In genomic region chr22:23556026-23556620, GRCh38 we compare ENCODE assay signal across 24 cellular contexts. TPM values are rescaled to one million over a fixed set of nuclear protein-coding genes. Genes with fewer than 3 reads are reported as not detected.
"Had no signal": no experiment of that assay in that cellular context is flagged by ENCODE, and none has a peak within 500 bp of the region (broad histone marks: within the 10 kb centered on the region; RNA-seq: fewer than 3 reads in every experiment).

No MANE protein-coding gene starts in this region.

- H3K9me3 ChIP-seq: esophagus muscularis mucosa, left ventricle myocardium inferior, tibial nerve, uterus had no signal

- H3K4me2 ChIP-seq: neural progenitor cell had no signal

- H3K27ac ChIP-seq: coronary artery, esophagus muscularis mucosa, left ventricle myocardium inferior, neural progenitor cell, tibial nerve, uterus had no signal

- H3K9ac ChIP-seq: neural progenitor cell had no signal

- FAIRE-seq: frontal cortex, TTC549 had no signal

- H3K4me1 Mint-ChIP-seq: activated T-helper 17 cell treated with anti-CD3 and anti-CD28 coated beads, Interleukin-2, amount 50 U/mL, for 72 hours; naive thymus-derived CD8-positive, alpha-beta T cell; T-cell had no signal

- H3K9me3 Mint-ChIP-seq: activated naive CD4-positive, alpha-beta T cell treated with anti-CD3 and anti-CD28 coated beads for 36 hours; activated T-helper 17 cell treated with anti-CD3 and anti-CD28 coated beads, Interleukin-2, amount 50 U/mL, for 72 hours; mesothelial cell of epicardium; naive thymus-derived CD8-positive, alpha-beta T cell; stimulated activated naive CD8-positive, alpha-beta T cell treated with anti-CD3 and anti-CD28 coated beads, Interleukin-15, Interleukin-2, amounts not matched to agents 100 ng/mL and 50 ng/mL, for 24 hours; T-cell had no signal

- H2AFZ ChIP-seq: neural progenitor cell had no signal

- H3K36me3 Mint-ChIP-seq: mesothelial cell of epicardium; naive thymus-derived CD8-positive, alpha-beta T cell; neural progenitor cell; T-cell had no signal

- H3K27ac Mint-ChIP-seq: activated naive CD4-positive, alpha-beta T cell treated with anti-CD3 and anti-CD28 coated beads for 36 hours; activated T-helper 17 cell treated with anti-CD3 and anti-CD28 coated beads, Interleukin-2, amount 50 U/mL, for 72 hours; mesothelial cell of epicardium; stimulated activated naive CD8-positive, alpha-beta T cell treated with anti-CD3 and anti-CD28 coated beads, Interleukin-15, Interleukin-2, amounts not matched to agents 100 ng/mL and 50 ng/mL, for 24 hours; T-cell had no signal

- H3K4me3 Mint-ChIP-seq: activated naive CD4-positive, alpha-beta T cell treated with anti-CD3 and anti-CD28 coated beads for 36 hours; activated T-helper 17 cell treated with anti-CD3 and anti-CD28 coated beads, Interleukin-2, amount 50 U/mL, for 72 hours; mesothelial cell of epicardium; naive thymus-derived CD8-positive, alpha-beta T cell; stimulated activated naive CD8-positive, alpha-beta T cell treated with anti-CD3 and anti-CD28 coated beads, Interleukin-15, Interleukin-2, amounts not matched to agents 100 ng/mL and 50 ng/mL, for 24 hours; T-cell had no signal

- H3K27me3 ChIP-seq: uterus had no signal

- DNase-seq: activated CD4-positive, alpha-beta T cell treated with anti-CD3 and anti-CD28 coated beads for 1 hour; activated naive CD4-positive, alpha-beta T cell treated with anti-CD3 and anti-CD28 coated beads for 36 hours; amygdala; cerebellar nuclear complex; hippocampal formation; kidney glomerular epithelial cell; left ventricle myocardium inferior; stimulated activated CD4-positive, alpha-beta T cell treated with anti-CD3 and anti-CD28 coated beads, Interleukin-4, amount 100 ng/mL, for 1 hour; substantia nigra; uterus had no signal

- H3K4me1 ChIP-seq: esophagus muscularis mucosa, left ventricle myocardium inferior, neural progenitor cell, tibial nerve, uterus had no signal

RNA-seq across cellular contexts. Expression of gene IGLL1, which starts 24.0 kb away (rescaled TPM):
- total RNA-seq: activated naive CD4-positive, alpha-beta T cell treated with anti-CD3 and anti-CD28 coated beads for 36 hours; activated T-helper 17 cell treated with anti-CD3 and anti-CD28 coated beads, Interleukin-2, amount 50 U/mL, for 72 hours; esophagus muscularis mucosa; frontal cortex; left ventricle myocardium inferior; lung microvascular endothelial cell; mesothelial cell of epicardium; naive thymus-derived CD8-positive, alpha-beta T cell; omental fat pad; renal cortical epithelial cell; tibial nerve had no signal
